1 cellular context compared by ENCODE assay signal in genomic region chr12:52691076-52691764, GRCh38.
TF ChIP-seq lines count a peak whose summit lies in the region.

No MANE protein-coding gene starts in this region.

TF ChIP-seq in IMR-90, 13 proteins besides CTCF, POLR2A, EP300 and RAD21 (continued from another document):
- no peak for TF ChIP-seq MAZ (IDR thresholded peaks at IDR 0.05; ENCODE audit: borderline replicate concordance, low read depth, low read length)
- no peak for TF ChIP-seq RCOR1 (IDR thresholded peaks at IDR 0.05; ENCODE audit: insufficient replicate concordance, low read length)
TF ChIP-seq in IMR-90: peak in this region for 0.
